18 cellular contexts compared by ENCODE assay signal in genomic region chr16:53896711-53897110, GRCh38.
DNase-seq lines count a peak whose midpoint lies in the region; ATAC-seq and TF ChIP-seq lines count a peak whose summit lies in the region.
"Had no signal": no experiment of that assay in that cellular context is flagged by ENCODE, and none has a peak within 500 bp of the region (broad histone marks: within the 10 kb centered on the region; RNA-seq: fewer than 3 reads in every experiment).

No MANE protein-coding gene starts in this region.

- H3K27me3 ChIP-seq in right atrium auricular region, result no peaks in the 10 kb centered on the region

- H3K27ac Mint-ChIP-seq in chondrocyte (ENCODE audit: unreplicated experiment), result peak overlapping the region; percentile 65
- H3K27ac Mint-ChIP-seq in progenitor cell of endocrine pancreas, result no peak overlapping the region
- H3K27ac Mint-ChIP-seq: CD8-positive, alpha-beta T cell had no signal

- H3K27me3 Mint-ChIP-seq in chondrocyte (ENCODE audit: low read depth) (no peaks in the 10 kb centered on the region), progenitor cell of endocrine pancreas (peaks cover 10% of the 10 kb centered on the region)

- TF ChIP-seq CTCF in right atrium auricular region (IDR thresholded peaks at IDR 0.05) (no peak), chondrocyte (IDR thresholded peaks at IDR 0.05) (no peak), progenitor cell of endocrine pancreas (IDR thresholded peaks at IDR 0.05; ENCODE audit: unreplicated experiment) (no peak)

- H3K36me3 ChIP-seq in right atrium auricular region, result no peaks in the 10 kb centered on the region

- H3K36me3 Mint-ChIP-seq in chondrocyte (ENCODE audit: low read depth), result peaks cover 2% of the 10 kb centered on the region
- H3K36me3 Mint-ChIP-seq in progenitor cell of endocrine pancreas (ENCODE audit: insufficient read depth), result peaks cover 2% of the 10 kb centered on the region

- H3K9me3 ChIP-seq in right atrium auricular region, result no peaks in the 10 kb centered on the region
- H3K9me3 ChIP-seq: A549, Caco-2 had no signal

- peak; percentile 15 for ATAC-seq in left ventricle myocardium superior
- no peak for ATAC-seq in HG03457 (IDR thresholded peaks at IDR 0.05; ENCODE audit: unreplicated experiment)
- ATAC-seq: A549; CD8-positive, alpha-beta T cell had no signal

- H3K4me3 Mint-ChIP-seq in chondrocyte (ENCODE audit: unreplicated experiment) (no peak overlapping the region), progenitor cell of endocrine pancreas (ENCODE audit: low read depth) (no peak overlapping the region)
- H3K4me3 Mint-ChIP-seq: CD8-positive, alpha-beta T cell had no signal

- H3K27ac ChIP-seq in right atrium auricular region, result no peak overlapping the region
- H3K27ac ChIP-seq: A549, GM23248 had no signal

- peaks cover 69% of the 10 kb centered on the region for H3K4me1 Mint-ChIP-seq in chondrocyte (ENCODE audit: low read depth)
- H3K4me1 Mint-ChIP-seq in progenitor cell of endocrine pancreas (ENCODE audit: low read depth), result peaks cover 30% of the 10 kb centered on the region

- intact Hi-C loops in left ventricle myocardium superior (cut with micrococcal nuclease), result no loop called here

- DNase-seq in NCI-H1092 treated with DMSO at 0.1 percent for 48 hours (lab: John Stamatoyannopoulos, UW), result peak; percentile 21
- no peak for DNase-seq in NCI-H1092 (lab: John Stamatoyannopoulos, UW)
- no peak for DNase-seq in left ventricle myocardium superior
- DNase-seq in right atrium auricular region (ENCODE audit: low spot score), result no peak
- DNase-seq in NCI-H446 treated with DMSO at 0.1 percent for 48 hours (lab: John Stamatoyannopoulos, UW), result peak; percentile 42
- DNase-seq in chondrocyte (ENCODE audit: low spot score), result no peak
- DNase-seq in progenitor cell of endocrine pancreas (ENCODE audit: low spot score, unreplicated experiment), result no peak
- DNase-seq: 8988T; ACHN; Caco-2; CD8-positive, alpha-beta T cell; DMS53; DMS79 treated with DMSO at 0.1 percent for 48 hours; GM23248; H7; HCEC 1CT had no signal

- H3K4me3 ChIP-seq in right atrium auricular region, result no peak overlapping the region
- H3K4me3 ChIP-seq: A549, GM23248 had no signal

- H3K9me3 Mint-ChIP-seq in chondrocyte (ENCODE audit: low read depth) (no peaks in the 10 kb centered on the region), progenitor cell of endocrine pancreas (ENCODE audit: low read depth) (no peaks in the 10 kb centered on the region)
- H3K9me3 Mint-ChIP-seq: CD8-positive, alpha-beta T cell had no signal

- H3K4me1 ChIP-seq in right atrium auricular region, result peaks cover 0 to 26% of the 10 kb centered on the region in 2 donors

Comparison
In these comparisons a context has a peak if more than half of its experiments do, and no peak if none do; other contexts are left out.
1. DNase-seq: peak in NCI-H1092 treated with DMSO at 0.1 percent for 48 hours (single experiment) and NCI-H446 treated with DMSO at 0.1 percent for 48 hours (single experiment); none in NCI-H1092 (single experiment), left ventricle myocardium superior (single experiment), right atrium auricular region (single experiment), chondrocyte (single experiment) and progenitor cell of endocrine pancreas (single experiment).